Comparison of ENCODE assay signal across 1 cellular context in the genomic region with DNA sequence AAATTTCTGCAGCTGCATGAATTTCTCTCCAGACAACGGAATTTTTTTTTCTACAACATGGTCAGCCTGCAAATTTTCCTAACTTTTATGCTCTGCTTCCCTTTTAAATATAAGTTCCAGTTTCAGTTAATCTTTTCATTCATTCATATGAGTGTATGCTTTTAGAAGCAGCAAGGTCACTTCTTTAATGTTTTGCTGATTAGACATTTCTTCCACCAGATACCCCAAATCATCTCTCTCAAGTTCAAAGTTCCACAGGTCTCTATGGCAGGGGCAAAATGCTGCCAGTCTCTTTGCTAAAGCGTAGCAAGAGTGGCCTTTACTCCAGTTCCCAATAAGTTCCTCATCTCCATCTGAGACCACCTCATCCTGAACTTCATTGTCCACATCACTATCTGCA.
TF ChIP-seq lines count a peak whose summit lies in the region.

No MANE protein-coding gene starts in this region.

TF ChIP-seq in HepG2, 621 proteins besides CTCF, POLR2A, EP300 and RAD21 (continued from another document):
- TF ChIP-seq AKNA (CRISPR knock-in tag; IDR thresholded peaks at IDR 0.05; ENCODE audit: borderline replicate concordance) = no peak
- TF ChIP-seq ZNF746 (CRISPR knock-in tag; IDR thresholded peaks at IDR 0.05) = no peak
TF ChIP-seq in HepG2: peak in this region for 2.
